14 cellular contexts compared by ENCODE assay signal in the genomic region with DNA sequence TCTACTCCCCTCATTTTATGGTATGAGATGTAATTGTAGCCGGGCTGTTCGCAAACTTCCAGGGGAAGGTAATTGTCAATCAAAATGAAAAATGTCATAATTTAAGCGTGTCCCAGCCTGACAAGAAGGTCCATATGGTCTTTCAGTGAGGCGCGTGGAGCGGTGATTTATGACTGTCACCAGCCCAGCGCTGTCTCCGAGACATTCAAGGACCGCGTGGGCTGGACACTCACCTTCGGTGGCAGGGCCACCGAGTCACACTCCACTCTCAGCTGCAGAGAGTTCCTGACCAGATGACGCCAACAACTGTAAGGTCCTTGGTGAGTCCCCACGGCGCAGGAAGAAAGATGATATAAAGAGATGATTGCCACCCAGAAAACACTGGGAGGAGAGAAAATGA.
"Had no signal": no experiment of that assay in that cellular context is flagged by ENCODE, and none has a peak within 500 bp of the region (broad histone marks: within the 10 kb centered on the region; RNA-seq: fewer than 3 reads in every experiment).

No MANE protein-coding gene starts in this region.

- H3K4me1 ChIP-seq: adrenal gland had no signal

- H3K36me3 ChIP-seq: adrenal gland, esophagus muscularis mucosa had no signal

- DNase-seq: activated B cell treated with CpG ODN at 0.5 μM for 24 hours; activated CD4-positive, alpha-beta T cell treated with anti-CD3 and anti-CD28 coated beads for 48 hours; activated CD8-positive, alpha-beta T cell treated with anti-CD3 and anti-CD28 coated beads for 36 hours; activated effector memory CD4-positive, alpha-beta T cell treated with anti-CD3 and anti-CD28 coated beads, Interleukin-2, amount 50 U/mL, for 16 hours; activated T-cell treated with anti-CD3 and anti-CD28 coated beads, Interleukin-2, amount 50 U/mL, for 48 hours; adrenal gland; central memory CD4-positive, alpha-beta T cell; nephron progenitor cell; stimulated activated CD4-positive, alpha-beta T cell treated with anti-CD3 and anti-CD28 coated beads, Interleukin-2, amount 100 ng/mL, for 24 hours; T-helper 2 cell had no signal

- H3K27ac ChIP-seq: adrenal gland, coronary artery, esophagus muscularis mucosa had no signal

- ATAC-seq: activated CD8-positive, alpha-beta T cell treated with anti-CD3 and anti-CD28 coated beads for 36 hours; sciatic nerve had no signal

- H3K9me3 ChIP-seq: adrenal gland, esophagus muscularis mucosa had no signal

- H3K4me3 ChIP-seq: adrenal gland, coronary artery, esophagus muscularis mucosa, lung had no signal

- H3K27me3 ChIP-seq: adrenal gland, esophagus muscularis mucosa had no signal
